Comparison of ENCODE assay signal across 8 cellular contexts in the genomic region with DNA sequence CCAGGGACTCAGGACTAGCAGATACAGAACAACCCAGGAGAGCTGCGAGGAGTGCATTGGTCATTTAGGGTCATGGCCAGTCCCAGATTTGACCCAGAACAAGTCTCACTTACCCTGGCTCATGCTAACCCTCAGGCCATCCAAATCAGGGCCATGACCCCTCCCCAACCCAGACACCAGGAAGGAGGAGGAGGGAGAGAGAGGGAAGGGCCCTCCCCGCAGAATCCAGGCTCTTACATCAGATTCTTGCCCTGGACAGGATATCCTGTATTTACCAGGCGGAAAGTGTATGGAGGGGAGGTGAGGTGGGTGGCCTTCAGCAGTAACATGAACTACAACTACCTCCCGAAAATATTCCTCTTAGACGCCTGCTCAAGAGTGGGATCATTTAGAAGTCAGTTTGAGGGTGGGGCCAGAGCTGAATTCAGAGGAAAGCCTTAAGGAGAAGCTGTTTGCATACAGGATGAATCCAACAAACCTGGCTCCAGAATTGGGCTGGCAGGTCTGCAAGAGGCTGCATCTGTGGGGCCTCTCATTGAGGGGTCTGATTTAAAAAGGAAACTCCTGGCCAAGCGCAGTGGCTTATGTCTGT.
DNase-seq lines count a peak whose midpoint lies in the region; ATAC-seq and TF ChIP-seq lines count a peak whose summit lies in the region.

No MANE protein-coding gene starts in this region.

- H3K4me3 Mint-ChIP-seq in central memory CD8-positive, alpha-beta T cell, result peak overlapping the region; percentile 83

- DNase-seq in HL-60 (ENCODE audit: low read depth in 1 of 2, low spot score in 1 of 2) (peak in 1 of 2 experiments; percentile 81), RKO (ENCODE audit: low spot score) (no peak), NCI-H82 (lab: John Stamatoyannopoulos, UW) (no peak), GM13976 (ENCODE audit: low spot score) (no peak)
- no peak for DNase-seq in central memory CD8-positive, alpha-beta T cell (ENCODE audit: low spot score in 2 of 2)

- H3K36me3 ChIP-seq in muscle layer of duodenum (ENCODE audit: control insufficient read depth in 1 of 2, insufficient read depth in 2 of 2, low read length in 2 of 2), result peaks cover 10 to 30% of the 10 kb centered on the region in 2 donors

- H3K36me3 Mint-ChIP-seq in central memory CD8-positive, alpha-beta T cell (ENCODE audit: insufficient read depth), result peaks cover 20% of the 10 kb centered on the region

- H3K4me1 ChIP-seq in muscle layer of duodenum (ENCODE audit: control insufficient read depth in 1 of 2, insufficient read depth in 2 of 2, low read length in 2 of 2), result peaks cover 14 to 35% of the 10 kb centered on the region in 2 donors

- peaks cover 31% of the 10 kb centered on the region for H3K4me1 Mint-ChIP-seq in central memory CD8-positive, alpha-beta T cell

- no peaks in the 10 kb centered on the region for H3K9me3 ChIP-seq in muscle layer of duodenum (ENCODE audit: control insufficient read depth in 1 of 2, low read length in 2 of 2)

- in situ Hi-C loops in GM13976 (cut with MboI; ENCODE audit: low sequenced_read_pairs, unreplicated experiment), result no loop called here

- H3K27ac Mint-ChIP-seq in central memory CD8-positive, alpha-beta T cell (ENCODE audit: low read depth), result peak overlapping the region; percentile 65

- no peak for ATAC-seq in central memory CD8-positive, alpha-beta T cell (replicated peaks; ENCODE audit: extremely low read depth, poor library complexity, severe bottlenecking)
- ATAC-seq in HG03460 (IDR thresholded peaks at IDR 0.05; ENCODE audit: unreplicated experiment), result no peak

- H3K27ac ChIP-seq in 22Rv1 (peak overlapping the region; percentile 8; the same call in 1 of the 2 replicates), HL-60 (replicated peaks) (peak overlapping the region; percentile 93), muscle layer of duodenum (ENCODE audit: low read length) (peak overlapping the region; percentile 75)

- H3K4me3 ChIP-seq in HL-60 (replicated peaks; ENCODE audit: insufficient read depth, low read length), result peak overlapping the region; percentile 99
- peak overlapping the region; percentile 23 to 100 for H3K4me3 ChIP-seq in muscle layer of duodenum (ENCODE audit: low read depth in 1 of 2, low read length in 2 of 2)

- TF ChIP-seq CTCF in 22Rv1 (IDR thresholded peaks at IDR 0.05) (no peak), HL-60 (IDR thresholded peaks at IDR 0.05; ENCODE audit: insufficient read depth, low read length) (no peak), GM13976 (IDR thresholded peaks at IDR 0.05; ENCODE audit: borderline replicate concordance, control extremely low read depth, extremely low read depth, insufficient read depth, missing control alignments) (no peak)

- H3K27me3 ChIP-seq in HL-60 (ENCODE audit: insufficient read depth, poor library complexity, severe bottlenecking) (no peaks in the 10 kb centered on the region), muscle layer of duodenum (ENCODE audit: low read depth, low read length) (no peaks in the 10 kb centered on the region)

- H3K27me3 Mint-ChIP-seq in central memory CD8-positive, alpha-beta T cell, result no peaks in the 10 kb centered on the region

- H3K9me3 Mint-ChIP-seq in central memory CD8-positive, alpha-beta T cell, result no peaks in the 10 kb centered on the region

Comparison
In these comparisons a context has a peak if more than half of its experiments do, and no peak if none do; other contexts are left out.
1. H3K27ac ChIP-seq: peak in every context shown above with its lines; median percentile 93 in HL-60; 75 in muscle layer of duodenum; 8 in 22Rv1.